Comparison of ENCODE assay signal across 16 cellular contexts in genomic region chr6:43797919-43798318, GRCh38. TPM values are rescaled to one million over a fixed set of nuclear protein-coding genes. Genes with fewer than 3 reads are reported as not detected.
DNase-seq lines count a peak whose midpoint lies in the region; FAIRE-seq and TF ChIP-seq lines count a peak whose summit lies in the region.
"Had no signal": no experiment of that assay in that cellular context is flagged by ENCODE, and none has a peak within 500 bp of the region (broad histone marks: within the 10 kb centered on the region; RNA-seq: fewer than 3 reads in every experiment).

No MANE protein-coding gene starts in this region.

- H3K36me3 ChIP-seq in endocrine pancreas (ENCODE audit: control insufficient read depth, insufficient read depth, low read length), result no peaks in the 10 kb centered on the region
- no peaks in the 10 kb centered on the region for H3K36me3 ChIP-seq in small intestine (ENCODE audit: control insufficient read depth in 2 of 2, insufficient read depth in 2 of 2, low read length in 2 of 2)

- peaks cover 56% of the 10 kb centered on the region for H3K4me1 Mint-ChIP-seq in Calu3 (ENCODE audit: low read depth, unreplicated experiment)

- H3K4me3 ChIP-seq in endocrine pancreas (ENCODE audit: control insufficient read depth, insufficient read depth, low read length) (no peak overlapping the region), small intestine (ENCODE audit: low read depth in 1 of 2, low read length in 2 of 2) (no peak overlapping the region)
- H3K4me3 ChIP-seq: mucosa of descending colon had no signal

- no peak for TF ChIP-seq CTCF in C4-2B (conservative IDR thresholded peaks at IDR 0.05)
- TF ChIP-seq CTCF in Calu3 (IDR thresholded peaks at IDR 0.05; ENCODE audit: unreplicated experiment), result no peak

- H3K27me3 Mint-ChIP-seq in Calu3 (ENCODE audit: unreplicated experiment), result no peaks in the 10 kb centered on the region
- H3K27me3 Mint-ChIP-seq: activated CD4-positive, alpha-beta T cell treated with anti-CD3 and anti-CD28 coated beads for 36 hours; activated naive CD8-positive, alpha-beta T cell treated with anti-CD3 and anti-CD28 coated beads for 36 hours had no signal

- CTCF ChIA-PET in Calu3 (lab: Charles Lee), result no interaction called here

- intact Hi-C loops in Calu3 (cut with micrococcal nuclease; ENCODE audit: unreplicated experiment), result loop anchor here (2.0 kb wide), 1 partner anchor 73 kb away; no protein-coding TSS in a partner anchor

- H3K4me3 Mint-ChIP-seq in Calu3 (ENCODE audit: low read depth, unreplicated experiment), result no peak overlapping the region
- H3K4me3 Mint-ChIP-seq: activated CD4-positive, alpha-beta T cell treated with anti-CD3 and anti-CD28 coated beads for 36 hours; activated CD8-positive, alpha-beta memory T cell treated with anti-CD3 and anti-CD28 coated beads, Interleukin-2, amount 10 ng/mL, durations not matched to agents 7 days and 5 days; activated naive CD8-positive, alpha-beta T cell treated with anti-CD3 and anti-CD28 coated beads for 36 hours; B cell had no signal

- H3K4me1 ChIP-seq in endocrine pancreas (ENCODE audit: control insufficient read depth, insufficient read depth, low read length) (no peaks in the 10 kb centered on the region), small intestine (ENCODE audit: control insufficient read depth in 2 of 2, insufficient read depth in 1 of 2, low read depth in 1 of 2, low read length in 1 of 2) (peaks cover 0 to 12% of the 10 kb centered on the region in 2 donors)

- H3K27ac Mint-ChIP-seq in Calu3 (ENCODE audit: unreplicated experiment), result peak overlapping the region; percentile 83
- H3K27ac Mint-ChIP-seq: activated CD4-positive, alpha-beta T cell treated with anti-CD3 and anti-CD28 coated beads for 36 hours; activated CD8-positive, alpha-beta memory T cell treated with anti-CD3 and anti-CD28 coated beads, Interleukin-2, amount 10 ng/mL, durations not matched to agents 7 days and 5 days; activated naive CD8-positive, alpha-beta T cell treated with anti-CD3 and anti-CD28 coated beads for 36 hours; B cell had no signal

- no peak for DNase-seq in Calu3
- DNase-seq in small intestine, result no peak
- no peak for DNase-seq in pons (ENCODE audit: low spot score)
- DNase-seq in NCI-H2107 (lab: John Stamatoyannopoulos, UW), result no peak
- no peak for DNase-seq in C1 segment of cervical spinal cord (lab: John Stamatoyannopoulos, UW)
- DNase-seq: activated CD4-positive, alpha-beta T cell treated with anti-CD3 and anti-CD28 coated beads for 36 hours; activated CD8-positive, alpha-beta memory T cell treated with anti-CD3 and anti-CD28 coated beads, Interleukin-2, amount 10 ng/mL, durations not matched to agents 7 days and 5 days; activated naive CD8-positive, alpha-beta T cell treated with anti-CD3 and anti-CD28 coated beads for 36 hours; MM.1S; NCI-H1436; NCI-H526 had no signal

- 92 to 94% (median 92%) methylated on average over 11 of the region's 11 CpGs for WGBS in small intestine, 3 donors

- FAIRE-seq in small intestine (lab: Jason Lieb, UNC), result no peak
- FAIRE-seq: D721Med had no signal

- no TSS peak for BruUV-seq in Calu3 (replicated peaks; lab: Mats Ljungman, UMichigan)

- H3K27me3 ChIP-seq in endocrine pancreas (ENCODE audit: control insufficient read depth, insufficient read depth, low read length) (no peaks in the 10 kb centered on the region), small intestine (ENCODE audit: control insufficient read depth in 2 of 2, insufficient read depth in 2 of 2, low read length in 2 of 2) (no peaks in the 10 kb centered on the region)

- peak overlapping the region; percentile 76 for H3K27ac ChIP-seq in C4-2B
- H3K27ac ChIP-seq in small intestine (ENCODE audit: low read depth in 1 of 2, low read length in 1 of 2), result peak overlapping the region; percentile 76 to 93

- H3K36me3 Mint-ChIP-seq in Calu3 (ENCODE audit: insufficient read depth, unreplicated experiment), result peaks cover 22% of the 10 kb centered on the region
- H3K36me3 Mint-ChIP-seq: activated CD8-positive, alpha-beta memory T cell treated with anti-CD3 and anti-CD28 coated beads, Interleukin-2, amount 10 ng/mL, durations not matched to agents 7 days and 5 days; activated naive CD8-positive, alpha-beta T cell treated with anti-CD3 and anti-CD28 coated beads for 36 hours had no signal

- H3K9ac ChIP-seq in endocrine pancreas (ENCODE audit: control insufficient read depth, insufficient read depth, low read length), result peak overlapping the region; percentile 35

- H3K9me3 ChIP-seq in endocrine pancreas (ENCODE audit: control insufficient read depth, low read length), result no peaks in the 10 kb centered on the region
- H3K9me3 ChIP-seq in small intestine (ENCODE audit: control insufficient read depth, low read depth), result no peaks in the 10 kb centered on the region
- H3K9me3 ChIP-seq: mucosa of descending colon had no signal

- no peaks in the 10 kb centered on the region for H3K9me3 Mint-ChIP-seq in Calu3 (ENCODE audit: low read depth, unreplicated experiment)
- H3K9me3 Mint-ChIP-seq: activated naive CD8-positive, alpha-beta T cell treated with anti-CD3 and anti-CD28 coated beads for 36 hours had no signal

RNA-seq across cellular contexts. Expression of gene VEGFA, which starts 27.9 kb away (rescaled TPM):
- 345 and 407 TPM in 2 replicates for total RNA-seq in Calu3 (2022)
- polyA plus RNA-seq in small intestine, result 100 to 1,000 TPM; 100 to 144 (median 107) TPM
